9 cellular contexts compared by ENCODE assay signal in genomic region chr6:125944434-125944816, GRCh38. TPM values are rescaled to one million over a fixed set of nuclear protein-coding genes. Genes with fewer than 3 reads are reported as not detected.
DNase-seq lines count a peak whose midpoint lies in the region; ATAC-seq and TF ChIP-seq lines count a peak whose summit lies in the region.
"Had no signal": no experiment of that assay in that cellular context is flagged by ENCODE, and none has a peak within 500 bp of the region (broad histone marks: within the 10 kb centered on the region; RNA-seq: fewer than 3 reads in every experiment).

No MANE protein-coding gene starts in this region.

- no peaks in the 10 kb centered on the region for H3K36me3 ChIP-seq in SJSA1

- no peak for ATAC-seq in foreskin keratinocyte

- DNase-seq in Daoy (ENCODE audit: low read depth) (peak; percentile 73), SJSA1 (ENCODE audit: low read depth in 1 of 2, low spot score in 2 of 2) (peak in 1 of 2 experiments; percentile 42), foreskin keratinocyte (peak in 1 of 2 donors; percentile 44), posterior vena cava (ENCODE audit: low spot score) (peak; percentile 88), NAMALWA (ENCODE audit: low spot score) (no peak), glomerular visceral epithelial cell (ENCODE audit: extremely low spot score) (no peak), HK-2 (ENCODE audit: unreplicated experiment) (no peak)
- DNase-seq in stimulated activated CD8-positive, alpha-beta memory T cell treated with anti-CD3 and anti-CD28 coated beads, Interleukin-4, amount 100 ng/mL, for 48 hours = no peak
- DNase-seq: SK-N-SH had no signal

- peak overlapping the region; percentile 89 for H3K27ac ChIP-seq in SJSA1
- peak overlapping the region; percentile 98 for H3K27ac ChIP-seq in foreskin keratinocyte

- H3K9me3 ChIP-seq in SJSA1 (replicated peaks) = no peaks in the 10 kb centered on the region
- H3K9me3 ChIP-seq: SK-N-SH had no signal

- H3K27me3 ChIP-seq in SJSA1 (replicated peaks) (no peaks in the 10 kb centered on the region), foreskin keratinocyte (no peaks in the 10 kb centered on the region)

- H3K4me3 ChIP-seq in SJSA1 = no peak overlapping the region

- intact Hi-C loops in posterior vena cava (cut with DNase I) = no loop called here

- H3K4me1 ChIP-seq in SJSA1 (replicated peaks) (peaks cover 69% of the 10 kb centered on the region), foreskin keratinocyte (peaks cover 70% of the 10 kb centered on the region)

- no peak for TF ChIP-seq CTCF in foreskin keratinocyte (conservative IDR thresholded peaks at IDR 0.05)

RNA-seq across cellular contexts. Expression of gene HINT3, which starts 12.1 kb away (rescaled TPM):
- total RNA-seq in Daoy (2014; rRNA removed; shearing (Covaris generic)) = 25.1 and 26.6 TPM in 2 replicates
- 16.9 and 26.2 TPM in 2 replicates for total RNA-seq in SJSA1 (2014; rRNA removed; shearing (Covaris generic))
- total RNA-seq in foreskin keratinocyte (9.7 and 10.0 TPM in 2 replicates), posterior vena cava (10 to 100 TPM; 22.5 to 28.4 TPM)
- polyA plus RNA-seq in foreskin keratinocyte = 4.5 and 5.5 TPM in 2 replicates

RNA-seq across cellular contexts. Expression of gene TRMT11, which starts 41.9 kb away (rescaled TPM):
- 31.5 and 33.4 TPM in 2 replicates for total RNA-seq in Daoy (2014; rRNA removed; shearing (Covaris generic))
- 24.1 and 28.3 TPM in 2 replicates for total RNA-seq in SJSA1 (2014; rRNA removed; shearing (Covaris generic))
- 16.0 and 19.8 TPM in 2 replicates for total RNA-seq in foreskin keratinocyte
- polyA plus RNA-seq in foreskin keratinocyte = 7.4 and 10.0 TPM in 2 replicates
- 10 to 100 TPM; 19.8 to 22.4 TPM for total RNA-seq in posterior vena cava

Comparison
In these comparisons a context has a peak if more than half of its experiments do, and no peak if none do; other contexts are left out.
1. DNase-seq: peak in Daoy (single experiment) and posterior vena cava (single experiment); none in stimulated activated CD8-positive, alpha-beta memory T cell treated with anti-CD3 and anti-CD28 coated beads, Interleukin-4, amount 100 ng/mL, for 48 hours (single experiment), NAMALWA (single experiment), glomerular visceral epithelial cell (single experiment) and HK-2 (single experiment).